ENCODE assay signal across 9 cellular contexts in genomic region chr5:122101636-122102285, GRCh38. TPM values are rescaled to one million over a fixed set of nuclear protein-coding genes. Genes with fewer than 3 reads are reported as not detected.
DNase-seq lines count a peak whose midpoint lies in the region; ATAC-seq, FAIRE-seq and TF ChIP-seq lines count a peak whose summit lies in the region.
"Had no signal": no experiment of that assay in that cellular context is flagged by ENCODE, and none has a peak within 500 bp of the region (broad histone marks: within the 10 kb centered on the region; RNA-seq: fewer than 3 reads in every experiment).

No MANE protein-coding gene starts in this region.

- no peaks in the 10 kb centered on the region for H3K36me3 ChIP-seq in CD8-positive, alpha-beta T cell (ENCODE audit: insufficient read depth, low read length)
- H3K36me3 ChIP-seq in SK-N-SH (replicated peaks in 1 of 2; ENCODE audit: control insufficient read depth in 1 of 2, insufficient read depth in 2 of 2, low read length in 1 of 2), result no peaks in the 10 kb centered on the region
- H3K36me3 ChIP-seq in gastroesophageal sphincter, result no peaks in the 10 kb centered on the region
- H3K36me3 ChIP-seq in tibial artery, result no peaks in the 10 kb centered on the region

- DNase-seq in CD8-positive, alpha-beta T cell, result no peak
- DNase-seq in GM19239 (ENCODE audit: insufficient read length, low spot score), result no peak
- DNase-seq in SK-N-SH, result peak; percentile 23
- DNase-seq in tibial artery, result no peak
- DNase-seq in middle frontal gyrus (ENCODE audit: extremely low spot score, low spot score), result no peak

- H3K27me3 Mint-ChIP-seq in CD8-positive, alpha-beta T cell (ENCODE audit: low read depth), result no peaks in the 10 kb centered on the region

- WGBS in SK-N-SH (ENCODE audit: low lambda C conversion rate), result 7% methylated on average over 4 of the region's 4 CpGs
- WGBS in gastroesophageal sphincter (ENCODE audit: low coverage in 1 of 2), 2 donors, result 26 to 42% methylated on average over 4 of the region's 4 CpGs

- no peak overlapping the region for H3K4me2 ChIP-seq in SK-N-SH

- H2AFZ ChIP-seq in SK-N-SH (ENCODE audit: low read depth), result no peak overlapping the region

- FAIRE-seq in GM19239 (lab: Jason Lieb, UNC), result peak; percentile 81

- TF ChIP-seq RAD21 in SK-N-SH (IDR thresholded peaks at IDR 0.05; ENCODE audit: low read length), result peak; percentile 81

- H3K4me3 Mint-ChIP-seq in CD8-positive, alpha-beta T cell, result no peak overlapping the region
- H3K4me3 Mint-ChIP-seq: naive thymus-derived CD4-positive, alpha-beta T cell had no signal

- no peak overlapping the region for H3K9ac ChIP-seq in SK-N-SH

- POLR2A ChIA-PET in CD8-positive, alpha-beta T cell (lab: Charles Lee), result no interaction called here
- POLR2A ChIA-PET in SK-N-SH (lab: Yijun Ruan, JAX), result no interaction called here

- CTCF ChIA-PET in CD8-positive, alpha-beta T cell (lab: Charles Lee), result no interaction called here
- CTCF ChIA-PET in SK-N-SH (lab: Yijun Ruan, JAX), result interaction anchor here (0.5 to 3.0 kb wide), 25 partner anchors 9 to 404 kb away, joined by 3 to 25 read pairs (median 4); partner anchors contain the start of genes LOX and SRFBP1

- H3K4me1 Mint-ChIP-seq in CD8-positive, alpha-beta T cell (ENCODE audit: low read depth), result no peaks in the 10 kb centered on the region
- H3K4me1 Mint-ChIP-seq: naive thymus-derived CD4-positive, alpha-beta T cell had no signal

- H4K20me1 ChIP-seq in SK-N-SH (ENCODE audit: insufficient read depth), result no peaks in the 10 kb centered on the region

- TF ChIP-seq POLR2A in gastroesophageal sphincter (IDR thresholded peaks at IDR 0.05), result no peak

- no peaks in the 10 kb centered on the region for H3K27me3 ChIP-seq in CD8-positive, alpha-beta T cell (ENCODE audit: insufficient read depth, low read length)
- H3K27me3 ChIP-seq in SK-N-SH (ENCODE audit: insufficient read depth) (no peaks in the 10 kb centered on the region), gastroesophageal sphincter (no peaks in the 10 kb centered on the region), tibial artery (no peaks in the 10 kb centered on the region)

- no peaks in the 10 kb centered on the region for H3K9me2 ChIP-seq in SK-N-SH

- TF ChIP-seq EP300 in SK-N-SH (IDR thresholded peaks at IDR 0.05; ENCODE audit: borderline replicate concordance in 1 of 2, low read depth in 1 of 2, low read length in 1 of 2), result no peak
- no peak for TF ChIP-seq EP300 in gastroesophageal sphincter (IDR thresholded peaks at IDR 0.05)

- no peak overlapping the region for H3K27ac Mint-ChIP-seq in CD8-positive, alpha-beta T cell
- H3K27ac Mint-ChIP-seq: naive thymus-derived CD4-positive, alpha-beta T cell had no signal

- TF ChIP-seq CTCF in CD8-positive, alpha-beta T cell (IDR thresholded peaks at IDR 0.05), result peak; percentile 35
- peak; percentile 77 for TF ChIP-seq CTCF in SK-N-SH (IDR thresholded peaks at IDR 0.05)
- peak; percentile 31 to 61 (median 54) for TF ChIP-seq CTCF in gastroesophageal sphincter (IDR thresholded peaks at IDR 0.05)
- TF ChIP-seq CTCF in tibial artery (IDR thresholded peaks at IDR 0.05), result peak; percentile 62 to 75

- no peaks in the 10 kb centered on the region for H3K9me3 ChIP-seq in CD8-positive, alpha-beta T cell (ENCODE audit: low read length)
- H3K9me3 ChIP-seq in SK-N-SH (no peaks in the 10 kb centered on the region), gastroesophageal sphincter (no peaks in the 10 kb centered on the region), tibial artery (no peaks in the 10 kb centered on the region)

- no peaks in the 10 kb centered on the region for H3K36me3 Mint-ChIP-seq in CD8-positive, alpha-beta T cell
- H3K36me3 Mint-ChIP-seq: naive thymus-derived CD4-positive, alpha-beta T cell had no signal

- intact Hi-C loops in CD8-positive, alpha-beta T cell (cut with DNase I, micrococcal nuclease), result loop anchor here in 1 of 2 experiments (5.0 kb wide), 1 partner anchor 1444 kb away; no protein-coding TSS in a partner anchor
- intact Hi-C loops in tibial artery (cut with DNase I; ENCODE audit: low total_unique reads), result no loop called here

- H3K79me2 ChIP-seq in SK-N-SH (ENCODE audit: insufficient read depth), result no peaks in the 10 kb centered on the region

- H3K27ac ChIP-seq in CD8-positive, alpha-beta T cell (ENCODE audit: low read depth, low read length), result no peak overlapping the region
- H3K27ac ChIP-seq in SK-N-SH (ENCODE audit: low read depth in 2 of 2, low read length in 1 of 2) (no peak overlapping the region), gastroesophageal sphincter (no peak overlapping the region), tibial artery (no peak overlapping the region)

- peaks cover 21% of the 10 kb centered on the region for H3F3A ChIP-seq in SK-N-SH (replicated peaks; ENCODE audit: insufficient read depth)

- H3K4me3 ChIP-seq in CD8-positive, alpha-beta T cell (ENCODE audit: low read depth, low read length), result no peak overlapping the region
- H3K4me3 ChIP-seq in SK-N-SH (ENCODE audit: low read depth in 2 of 2, low read length in 1 of 2) (peak overlapping the region in 1 of 2 experiments; percentile 8; a peak in 1 of 4 replicates), gastroesophageal sphincter (no peak overlapping the region), tibial artery (no peak overlapping the region)

- no peaks in the 10 kb centered on the region for H3K4me1 ChIP-seq in CD8-positive, alpha-beta T cell (ENCODE audit: insufficient read depth, low read length)
- H3K4me1 ChIP-seq in SK-N-SH (ENCODE audit: control insufficient read depth in 1 of 2, insufficient read depth in 2 of 2, low read depth in 1 of 2, low read length in 1 of 2) (peaks cover 0 to 6% of the 10 kb centered on the region in 2 experiments; a peak in 1 of 4 replicates), gastroesophageal sphincter (no peaks in the 10 kb centered on the region), tibial artery (no peaks in the 10 kb centered on the region)

- no peak for ATAC-seq in CD8-positive, alpha-beta T cell
- ATAC-seq in HG03565 (IDR thresholded peaks at IDR 0.05; ENCODE audit: unreplicated experiment), result peak; percentile 82
- ATAC-seq in gastroesophageal sphincter, result peak; percentile 58
- no peak for ATAC-seq in HG03025 (IDR thresholded peaks at IDR 0.05; ENCODE audit: low FRiP score, unreplicated experiment)
- ATAC-seq: naive thymus-derived CD4-positive, alpha-beta T cell had no signal

- H3K9me3 Mint-ChIP-seq in CD8-positive, alpha-beta T cell, result no peaks in the 10 kb centered on the region
- H3K9me3 Mint-ChIP-seq: naive thymus-derived CD4-positive, alpha-beta T cell had no signal

TF ChIP-seq in SK-N-SH, 30 proteins besides CTCF, POLR2A, EP300 and RAD21:
- TF ChIP-seq SMC3 (IDR thresholded peaks at IDR 0.05; ENCODE audit: low read depth, low read length), result peak; percentile 69
- TF ChIP-seq USF2 (IDR thresholded peaks at IDR 0.05; ENCODE audit: borderline replicate concordance, low read depth, low read length), result no peak
- no peak for TF ChIP-seq PBX3 (IDR thresholded peaks at IDR 0.05)
TF ChIP-seq in SK-N-SH: peak in this region for 1.

RNA-seq across cellular contexts. Expression of gene LOX, which starts 23.7 kb away (rescaled TPM):
- not detected for total RNA-seq in CD8-positive, alpha-beta T cell
- 36.3 and 50.4 TPM in 2 replicates for polyA plus RNA-seq in SK-N-SH (2012; rRNA removed)
- polyA plus RNA-seq in SK-N-SH (2012; cell fraction: cytosol; rRNA removed), result 30.8 and 41.6 TPM in 2 replicates
- 105 and 108 TPM in 2 replicates for polyA plus RNA-seq in SK-N-SH (2012; cell fraction: nucleus; rRNA removed)
- total RNA-seq in gastroesophageal sphincter, result 10 to 100 TPM in 2 of 4 donors, 1 to 10 TPM in 2; 2.8 to 17.4 (median 11.9) TPM
- total RNA-seq: naive thymus-derived CD4-positive, alpha-beta T cell had no signal

RNA-seq across cellular contexts. Expression of gene ZNF474, which starts 27.6 kb away (rescaled TPM):
- not detected for total RNA-seq in CD8-positive, alpha-beta T cell
- polyA plus RNA-seq in SK-N-SH (2012; rRNA removed), result 0.08 and 0.21 TPM in 2 replicates
- 0.10 and 0.13 TPM in 2 replicates for polyA plus RNA-seq in SK-N-SH (2012; cell fraction: cytosol; rRNA removed)
- polyA plus RNA-seq in SK-N-SH (2012; cell fraction: nucleus; rRNA removed), result 0.31 and 0.58 TPM in 2 replicates
- 1 to 10 TPM in 2 of 4 donors, under 1 TPM in 2; 0.52 to 1.3 (median 1.0) TPM for total RNA-seq in gastroesophageal sphincter

Comparison
In these comparisons a context has a peak if more than half of its experiments do, and no peak if none do; other contexts are left out.
1. ATAC-seq: peak in HG03565 (single experiment) and gastroesophageal sphincter (single experiment); none in CD8-positive, alpha-beta T cell (single experiment) and HG03025 (single experiment).
2. Peak in every context shown above with its lines, with median percentiles within 50 percentile points of each other: CTCF ChIP-seq.